21 cellular contexts compared by ENCODE assay signal in genomic region chr14:68801631-68802030, GRCh38. TPM values are rescaled to one million over a fixed set of nuclear protein-coding genes. Genes with fewer than 3 reads are reported as not detected.
A peak's percentile ranks its signal among the peaks of the same experiment; 100 is the strongest.
DNase-seq lines count a peak whose midpoint lies in the region; ATAC-seq and FAIRE-seq lines count a peak whose summit lies in the region.
"Had no signal": no experiment of that assay in that cellular context is flagged by ENCODE, and none has a peak within 500 bp of the region (broad histone marks: within the 10 kb centered on the region; RNA-seq: fewer than 3 reads in every experiment).

No MANE protein-coding gene starts in this region.

- POLR2A ChIA-PET in activated CD4-positive, alpha-beta memory T cell treated with anti-CD3 and anti-CD28 coated beads for 36 hours (lab: Charles Lee), result interaction anchor here (1.4 kb wide), 1 partner anchor 11 kb away, joined by 5 read pairs; no protein-coding TSS in a partner anchor
- POLR2A ChIA-PET in activated CD4-positive, alpha-beta memory T cell treated with anti-CD3 and anti-CD28 coated beads, Interleukin-2, amount 10 ng/mL, durations not matched to agents 7 days and 5 days (lab: Charles Lee), result interaction anchor here (1.4 to 4.1 kb wide), 3 partner anchors 10 to 15 kb away, joined by 4 to 24 read pairs (median 12); partner anchors contain the start of gene ZFP36L1

- intact Hi-C loops in activated CD4-positive, alpha-beta memory T cell treated with anti-CD3 and anti-CD28 coated beads for 36 hours (cut with micrococcal nuclease), result no loop called here

- no peak for DNase-seq in activated CD4-positive, alpha-beta memory T cell treated with anti-CD3 and anti-CD28 coated beads for 36 hours
- no peak for DNase-seq in activated CD4-positive, alpha-beta memory T cell treated with anti-CD3 and anti-CD28 coated beads, Interleukin-2, amount 10 ng/mL, durations not matched to agents 7 days and 5 days
- no peak for DNase-seq in activated naive CD8-positive, alpha-beta T cell treated with anti-CD3 and anti-CD28 coated beads for 36 hours
- DNase-seq in natural killer cell treated with Interleukin-12 subunit alpha and Interleukin-12 subunit beta and Interleukin-15 and Interleukin-18, amount 100 ng/mL, for 72 hours (ENCODE audit: low spot score), result no peak
- DNase-seq in EL (no peak), NCI-H2029 (lab: John Stamatoyannopoulos, UW) (no peak), NCI-H774 (lab: John Stamatoyannopoulos, UW) (no peak)
- DNase-seq: activated naive CD4-positive, alpha-beta T cell treated with Interleukin-2 at 50 U/mL for 16 hours; activated T-cell treated with anti-CD3 and anti-CD28 coated beads, Interleukin-2, amount 50 U/mL, for 48 hours; CD8-positive, alpha-beta T cell; NCI-H1417; NCI-H2029 treated with DMSO at 0.1 percent for 48 hours; NCI-H226; NCI-H526 treated with DMSO at 0.1 percent for 48 hours; SIG-M5; stimulated activated CD4-positive, alpha-beta T cell treated with anti-CD3 and anti-CD28 coated beads, Interleukin-4, amount 100 ng/mL, for 1 hour had no signal

- FAIRE-seq in G401.6 (lab: Jason Lieb, UNC), result peak; percentile 13
- FAIRE-seq: bronchial epithelial cell had no signal

- no peaks in the 10 kb centered on the region for H3K27me3 Mint-ChIP-seq in activated CD4-positive, alpha-beta memory T cell treated with anti-CD3 and anti-CD28 coated beads for 36 hours
- H3K27me3 Mint-ChIP-seq in activated CD4-positive, alpha-beta memory T cell treated with anti-CD3 and anti-CD28 coated beads, Interleukin-2, amount 10 ng/mL, durations not matched to agents 7 days and 5 days, result no peaks in the 10 kb centered on the region
- no peaks in the 10 kb centered on the region for H3K27me3 Mint-ChIP-seq in activated naive CD8-positive, alpha-beta T cell treated with anti-CD3 and anti-CD28 coated beads for 36 hours
- H3K27me3 Mint-ChIP-seq in natural killer cell treated with Interleukin-12 subunit alpha and Interleukin-12 subunit beta and Interleukin-15 and Interleukin-18, amount 100 ng/mL, for 72 hours, result no peaks in the 10 kb centered on the region

- peaks cover 46% of the 10 kb centered on the region for H3K4me1 Mint-ChIP-seq in activated CD4-positive, alpha-beta memory T cell treated with anti-CD3 and anti-CD28 coated beads for 36 hours (ENCODE audit: low read depth)
- H3K4me1 Mint-ChIP-seq in activated CD4-positive, alpha-beta memory T cell treated with anti-CD3 and anti-CD28 coated beads, Interleukin-2, amount 10 ng/mL, durations not matched to agents 7 days and 5 days, result peaks cover 27% of the 10 kb centered on the region
- H3K4me1 Mint-ChIP-seq in activated naive CD8-positive, alpha-beta T cell treated with anti-CD3 and anti-CD28 coated beads for 36 hours, result peaks cover 51% of the 10 kb centered on the region
- peaks cover 24 to 27% of the 10 kb centered on the region in 2 donors for H3K4me1 Mint-ChIP-seq in natural killer cell treated with Interleukin-12 subunit alpha and Interleukin-12 subunit beta and Interleukin-15 and Interleukin-18, amount 100 ng/mL, for 72 hours (ENCODE audit: low read depth in 2 of 2)

- H3K36me3 Mint-ChIP-seq in activated CD4-positive, alpha-beta memory T cell treated with anti-CD3 and anti-CD28 coated beads for 36 hours, result peaks cover 11% of the 10 kb centered on the region
- peaks cover 17% of the 10 kb centered on the region for H3K36me3 Mint-ChIP-seq in activated CD4-positive, alpha-beta memory T cell treated with anti-CD3 and anti-CD28 coated beads, Interleukin-2, amount 10 ng/mL, durations not matched to agents 7 days and 5 days (ENCODE audit: low read depth)
- H3K36me3 Mint-ChIP-seq in activated naive CD8-positive, alpha-beta T cell treated with anti-CD3 and anti-CD28 coated beads for 36 hours, result peaks cover 37% of the 10 kb centered on the region
- H3K36me3 Mint-ChIP-seq in natural killer cell treated with Interleukin-12 subunit alpha and Interleukin-12 subunit beta and Interleukin-15 and Interleukin-18, amount 100 ng/mL, for 72 hours, result peaks cover 11% of the 10 kb centered on the region

- no peak overlapping the region for H3K27ac Mint-ChIP-seq in activated CD4-positive, alpha-beta memory T cell treated with anti-CD3 and anti-CD28 coated beads for 36 hours
- no peak overlapping the region for H3K27ac Mint-ChIP-seq in activated CD4-positive, alpha-beta memory T cell treated with anti-CD3 and anti-CD28 coated beads, Interleukin-2, amount 10 ng/mL, durations not matched to agents 7 days and 5 days
- peak overlapping the region; percentile 61 for H3K27ac Mint-ChIP-seq in activated naive CD8-positive, alpha-beta T cell treated with anti-CD3 and anti-CD28 coated beads for 36 hours
- H3K27ac Mint-ChIP-seq in natural killer cell treated with Interleukin-12 subunit alpha and Interleukin-12 subunit beta and Interleukin-15 and Interleukin-18, amount 100 ng/mL, for 72 hours, result no peak overlapping the region
- H3K27ac Mint-ChIP-seq: CD8-positive, alpha-beta T cell; mesothelial cell of epicardium had no signal

- no peak for ATAC-seq in natural killer cell treated with Interleukin-12 subunit alpha and Interleukin-12 subunit beta and Interleukin-15 and Interleukin-18, amount 100 ng/mL, for 72 hours
- ATAC-seq: CD8-positive, alpha-beta T cell; gastroesophageal sphincter; Panc1 had no signal

- CTCF ChIA-PET in activated CD4-positive, alpha-beta memory T cell treated with anti-CD3 and anti-CD28 coated beads for 36 hours (lab: Charles Lee), result interaction anchor here (2.2 kb wide), 1 partner anchor 13 kb away, joined by 13 read pairs; no protein-coding TSS in a partner anchor
- CTCF ChIA-PET in activated CD4-positive, alpha-beta memory T cell treated with anti-CD3 and anti-CD28 coated beads, Interleukin-2, amount 10 ng/mL, durations not matched to agents 7 days and 5 days (lab: Charles Lee), result interaction anchor here (1.1 to 1.9 kb wide), 2 partner anchors 15 to 268 kb away, joined by 3 to 8 read pairs; no protein-coding TSS in a partner anchor

- peak overlapping the region; percentile 6 for H3K4me3 Mint-ChIP-seq in activated CD4-positive, alpha-beta memory T cell treated with anti-CD3 and anti-CD28 coated beads for 36 hours
- H3K4me3 Mint-ChIP-seq in activated CD4-positive, alpha-beta memory T cell treated with anti-CD3 and anti-CD28 coated beads, Interleukin-2, amount 10 ng/mL, durations not matched to agents 7 days and 5 days, result no peak overlapping the region
- H3K4me3 Mint-ChIP-seq in activated naive CD8-positive, alpha-beta T cell treated with anti-CD3 and anti-CD28 coated beads for 36 hours, result no peak overlapping the region
- peak overlapping the region; percentile 4 for H3K4me3 Mint-ChIP-seq in natural killer cell treated with Interleukin-12 subunit alpha and Interleukin-12 subunit beta and Interleukin-15 and Interleukin-18, amount 100 ng/mL, for 72 hours
- H3K4me3 Mint-ChIP-seq: CD8-positive, alpha-beta T cell; mesothelial cell of epicardium had no signal

- peaks cover 23% of the 10 kb centered on the region for H3K9me3 Mint-ChIP-seq in activated CD4-positive, alpha-beta memory T cell treated with anti-CD3 and anti-CD28 coated beads for 36 hours
- H3K9me3 Mint-ChIP-seq in activated CD4-positive, alpha-beta memory T cell treated with anti-CD3 and anti-CD28 coated beads, Interleukin-2, amount 10 ng/mL, durations not matched to agents 7 days and 5 days, result peaks cover 22% of the 10 kb centered on the region
- H3K9me3 Mint-ChIP-seq in activated naive CD8-positive, alpha-beta T cell treated with anti-CD3 and anti-CD28 coated beads for 36 hours, result peaks cover 31% of the 10 kb centered on the region
- peaks cover 6% of the 10 kb centered on the region for H3K9me3 Mint-ChIP-seq in natural killer cell treated with Interleukin-12 subunit alpha and Interleukin-12 subunit beta and Interleukin-15 and Interleukin-18, amount 100 ng/mL, for 72 hours

RNA-seq across cellular contexts. Expression of gene ZFP36L1, which starts 8.8 kb away (rescaled TPM):
- total RNA-seq in activated CD4-positive, alpha-beta memory T cell treated with anti-CD3 and anti-CD28 coated beads for 36 hours, result 100 to 1,000 TPM; 103 to 107 TPM
- total RNA-seq in activated CD4-positive, alpha-beta memory T cell treated with anti-CD3 and anti-CD28 coated beads, Interleukin-2, amount 10 ng/mL, durations not matched to agents 7 days and 5 days, result 100 to 1,000 TPM in 1 of 2 experiments, 10 to 100 TPM in 1; 96.1 to 103 TPM
- 10 to 100 TPM; 84.4 to 86.2 TPM for total RNA-seq in activated naive CD8-positive, alpha-beta T cell treated with anti-CD3 and anti-CD28 coated beads for 36 hours
- 10 to 100 TPM; 42.4 to 94.9 TPM for total RNA-seq in natural killer cell treated with Interleukin-12 subunit alpha and Interleukin-12 subunit beta and Interleukin-15 and Interleukin-18, amount 100 ng/mL, for 72 hours

Comparison
In these comparisons a context has a peak if more than half of its experiments do, and no peak if none do; other contexts are left out.
1. H3K4me3 Mint-ChIP-seq: peak in activated CD4-positive, alpha-beta memory T cell treated with anti-CD3 and anti-CD28 coated beads for 36 hours (single experiment) and natural killer cell treated with Interleukin-12 subunit alpha and Interleukin-12 subunit beta and Interleukin-15 and Interleukin-18, amount 100 ng/mL, for 72 hours (single experiment); none in activated CD4-positive, alpha-beta memory T cell treated with anti-CD3 and anti-CD28 coated beads, Interleukin-2, amount 10 ng/mL, durations not matched to agents 7 days and 5 days (single experiment) and activated naive CD8-positive, alpha-beta T cell treated with anti-CD3 and anti-CD28 coated beads for 36 hours (single experiment).